ENCODE assay signal across 8 cellular contexts in the genomic region with DNA sequence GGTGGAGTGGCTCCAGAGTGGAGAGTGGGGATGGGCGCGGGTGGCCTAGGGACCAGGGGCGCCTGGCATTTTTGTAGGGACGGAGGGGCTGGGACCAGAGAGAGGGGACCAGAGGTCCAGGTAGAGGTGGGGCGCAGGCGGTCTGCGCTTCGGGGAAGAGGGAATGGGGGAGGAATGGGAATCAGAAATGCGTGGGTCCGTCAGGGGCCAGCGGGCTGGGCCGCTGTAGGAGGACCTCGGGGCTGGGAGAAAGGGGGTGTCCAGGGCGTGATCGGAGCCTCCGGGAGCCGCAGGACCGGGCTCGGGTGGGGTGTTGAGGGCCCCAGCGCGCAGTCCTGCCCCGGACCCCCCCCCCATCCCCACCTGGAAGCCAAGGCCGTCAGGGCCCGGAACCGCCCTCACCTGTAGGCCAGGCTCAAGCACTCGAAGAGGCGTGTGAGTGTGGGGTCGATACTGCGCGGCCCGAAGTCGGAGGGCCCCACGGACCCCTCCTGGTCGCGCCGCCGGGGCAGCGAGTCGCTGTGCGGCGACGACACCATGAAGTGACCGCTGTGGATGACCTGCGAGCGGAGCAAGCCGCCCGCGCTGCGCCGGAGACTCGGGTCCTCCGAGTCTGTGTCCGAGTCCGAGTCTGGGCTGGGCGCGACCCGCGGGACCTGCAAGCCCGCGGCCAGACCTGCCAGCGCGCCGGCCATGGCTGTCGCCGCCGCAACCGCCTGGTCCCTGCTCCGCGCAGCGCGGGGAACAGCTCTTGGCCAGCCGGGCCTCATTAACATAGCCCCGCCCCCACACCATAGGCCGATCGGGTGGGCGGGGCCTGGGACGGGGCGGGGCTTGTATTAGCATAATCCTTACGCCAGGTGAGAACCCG. TPM values are rescaled to one million over a fixed set of nuclear protein-coding genes. Genes with fewer than 3 reads are reported as not detected.
DNase-seq lines count a peak whose midpoint lies in the region; ATAC-seq lines count a peak whose summit lies in the region.

A gene with protein sequence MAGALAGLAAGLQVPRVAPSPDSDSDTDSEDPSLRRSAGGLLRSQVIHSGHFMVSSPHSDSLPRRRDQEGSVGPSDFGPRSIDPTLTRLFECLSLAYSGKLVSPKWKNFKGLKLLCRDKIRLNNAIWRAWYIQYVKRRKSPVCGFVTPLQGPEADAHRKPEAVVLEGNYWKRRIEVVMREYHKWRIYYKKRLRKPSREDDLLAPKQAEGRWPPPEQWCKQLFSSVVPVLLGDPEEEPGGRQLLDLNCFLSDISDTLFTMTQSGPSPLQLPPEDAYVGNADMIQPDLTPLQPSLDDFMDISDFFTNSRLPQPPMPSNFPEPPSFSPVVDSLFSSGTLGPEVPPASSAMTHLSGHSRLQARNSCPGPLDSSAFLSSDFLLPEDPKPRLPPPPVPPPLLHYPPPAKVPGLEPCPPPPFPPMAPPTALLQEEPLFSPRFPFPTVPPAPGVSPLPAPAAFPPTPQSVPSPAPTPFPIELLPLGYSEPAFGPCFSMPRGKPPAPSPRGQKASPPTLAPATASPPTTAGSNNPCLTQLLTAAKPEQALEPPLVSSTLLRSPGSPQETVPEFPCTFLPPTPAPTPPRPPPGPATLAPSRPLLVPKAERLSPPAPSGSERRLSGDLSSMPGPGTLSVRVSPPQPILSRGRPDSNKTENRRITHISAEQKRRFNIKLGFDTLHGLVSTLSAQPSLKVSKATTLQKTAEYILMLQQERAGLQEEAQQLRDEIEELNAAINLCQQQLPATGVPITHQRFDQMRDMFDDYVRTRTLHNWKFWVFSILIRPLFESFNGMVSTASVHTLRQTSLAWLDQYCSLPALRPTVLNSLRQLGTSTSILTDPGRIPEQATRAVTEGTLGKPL (minus strand): TSS at position 725 of the 871 bp plus-strand sequence. CDS start 30 bp downstream, at position 695.

- ATAC-seq in left lobe of liver (peak; percentile 80), GM18502 (IDR thresholded peaks at IDR 0.05; ENCODE audit: poor library complexity, unreplicated experiment) (no peak), GM19397 (IDR thresholded peaks at IDR 0.05; ENCODE audit: unreplicated experiment) (no peak)

- DNase-seq in DMS79 (lab: John Stamatoyannopoulos, UW), result peak; percentile 60
- peak; percentile 66 for DNase-seq in NCI-H187 treated with DMSO at 0.1 percent for 48 hours (lab: John Stamatoyannopoulos, UW)
- peak; percentile 57 for DNase-seq in activated CD4-positive, alpha-beta T cell treated with anti-CD3 and anti-CD28 coated beads, Interleukin-2, amount 50 U/mL, for 1 hour
- peak; percentile 27 for DNase-seq in dedifferentiated amniotic fluid mesenchymal stem cell (ENCODE audit: extremely low spot score)
- peak; percentile 95 for DNase-seq in left lobe of liver (ENCODE audit: low spot score)
- peak; percentile 33 to 61 (median 46) for DNase-seq in stimulated activated CD4-positive, alpha-beta T cell treated with anti-CD3 and anti-CD28 coated beads, Interleukin-1b, Interleukin-23, amount 100 ng/mL, for 24 hours (ENCODE audit: low read depth in 4 of 4, low spot score in 1 of 4)

RNA-seq across cellular contexts. Expression of the gene that starts here (rescaled TPM):
- total RNA-seq in left lobe of liver, result 457 TPM

Comparison
In these comparisons a context has a peak if more than half of its experiments do, and no peak if none do; other contexts are left out.
1. DNase-seq: peak in every context shown above with its lines; median percentile 95 in left lobe of liver; 66 in NCI-H187 treated with DMSO at 0.1 percent for 48 hours; 60 in DMS79; 57 in activated CD4-positive, alpha-beta T cell treated with anti-CD3 and anti-CD28 coated beads, Interleukin-2, amount 50 U/mL, for 1 hour; 46 in stimulated activated CD4-positive, alpha-beta T cell treated with anti-CD3 and anti-CD28 coated beads, Interleukin-1b, Interleukin-23, amount 100 ng/mL, for 24 hours; 27 in dedifferentiated amniotic fluid mesenchymal stem cell.